Comparison of ENCODE assay signal across 1 cellular context in the genomic region with DNA sequence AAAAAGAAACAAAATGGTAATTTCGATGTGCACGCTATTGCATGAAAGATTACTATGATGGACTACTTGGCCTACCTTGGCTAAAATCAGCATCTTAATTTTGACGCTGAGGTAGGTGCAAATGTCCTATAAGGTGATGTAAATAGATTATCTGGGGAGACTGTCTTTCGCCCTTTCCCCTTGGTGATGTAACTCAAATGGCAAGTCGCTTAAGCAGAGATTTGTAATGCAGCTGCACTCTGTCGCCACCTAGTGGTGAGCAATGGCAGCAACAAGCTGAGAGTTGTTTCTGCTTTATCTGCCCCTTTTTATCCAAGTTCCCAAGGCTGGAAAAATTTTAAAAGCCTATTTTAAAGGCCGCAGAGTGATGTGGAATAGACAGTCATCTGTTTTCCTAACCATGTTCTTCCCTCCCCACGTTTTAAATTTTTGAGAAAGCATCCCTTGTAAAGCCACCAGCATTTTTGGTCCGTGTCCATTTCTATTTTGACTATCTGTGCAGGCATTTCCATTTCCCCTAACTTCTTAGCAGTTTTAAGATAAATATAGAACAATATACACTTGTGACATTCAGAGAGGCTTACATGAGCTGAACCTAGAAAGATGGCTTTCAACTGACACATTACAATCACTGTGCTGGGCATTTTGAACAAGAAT.
TF ChIP-seq lines count a peak whose summit lies in the region.

No MANE protein-coding gene starts in this region.

TF ChIP-seq in HepG2, 621 proteins besides CTCF, POLR2A, EP300 and RAD21 (continued from another document):
- TF ChIP-seq ZFYVE20 (CRISPR knock-in tag; IDR thresholded peaks at IDR 0.05; ENCODE audit: borderline replicate concordance, low read depth) (no peak), AHR (CRISPR knock-in tag; IDR thresholded peaks at IDR 0.05) (no peak), ZNF660 (CRISPR knock-in tag; IDR thresholded peaks at IDR 0.05; ENCODE audit: borderline replicate concordance, low read depth) (no peak), NPAS2 (CRISPR knock-in tag; IDR thresholded peaks at IDR 0.05; ENCODE audit: borderline replicate concordance) (no peak), YEATS2 (CRISPR knock-in tag; IDR thresholded peaks at IDR 0.05; ENCODE audit: borderline replicate concordance) (peak; percentile 31; the same call in 1 of the 2 replicates), FOXM1 (CRISPR knock-in tag; IDR thresholded peaks at IDR 0.05) (no peak), TARDBP (CRISPR knock-in tag; IDR thresholded peaks at IDR 0.05) (no peak), ZNF101 (CRISPR knock-in tag; IDR thresholded peaks at IDR 0.05; ENCODE audit: borderline replicate concordance, low read depth) (no peak), SRSF9 (IDR thresholded peaks at IDR 0.05; ENCODE audit: borderline replicate concordance, insufficient read depth, low read depth, low read length, poor library complexity, severe bottlenecking) (no peak), CHD4 (IDR thresholded peaks at IDR 0.05; ENCODE audit: borderline replicate concordance, low read length) (no peak), SIX4 (CRISPR knock-in tag; IDR thresholded peaks at IDR 0.05) (no peak), STAG1 (CRISPR knock-in tag; IDR thresholded peaks at IDR 0.05) (peak; percentile 97), ZSCAN21 (CRISPR knock-in tag; IDR thresholded peaks at IDR 0.05; ENCODE audit: borderline replicate concordance) (no peak), ZNF136 (CRISPR knock-in tag; IDR thresholded peaks at IDR 0.05; ENCODE audit: low read depth) (no peak), ZNF775 (CRISPR knock-in tag; IDR thresholded peaks at IDR 0.05; ENCODE audit: borderline replicate concordance) (no peak), ZBTB8A (CRISPR knock-in tag; IDR thresholded peaks at IDR 0.05; ENCODE audit: borderline replicate concordance, low read depth) (no peak), ZC3H13 (CRISPR knock-in tag; IDR thresholded peaks at IDR 0.05) (no peak), ZFP41 (CRISPR knock-in tag; IDR thresholded peaks at IDR 0.05; ENCODE audit: borderline replicate concordance) (no peak), ZNF577 (CRISPR knock-in tag; IDR thresholded peaks at IDR 0.05; ENCODE audit: borderline replicate concordance, low read depth) (no peak), NR2F6 (IDR thresholded peaks at IDR 0.05) (0 out of 2 replicates have a peak, but pooled peaks have one; percentile 17), NR2F6 (CRISPR knock-in tag; IDR thresholded peaks at IDR 0.05) (0 out of 2 replicates have a peak, but pooled peaks have one; percentile 13), SMAD3 (CRISPR knock-in tag; IDR thresholded peaks at IDR 0.05) (0 out of 2 replicates have a peak, but pooled peaks have one; percentile 43), ZNF235 (CRISPR knock-in tag; IDR thresholded peaks at IDR 0.05; ENCODE audit: borderline replicate concordance) (no peak), PPARG (CRISPR knock-in tag; conservative IDR thresholded peaks at IDR 0.05) (peak; percentile 42; the same call in 1 of the 2 replicates), ATF1 (CRISPR knock-in tag; IDR thresholded peaks at IDR 0.05) (no peak), ZNF180 (CRISPR knock-in tag; IDR thresholded peaks at IDR 0.05; ENCODE audit: borderline replicate concordance, low read depth) (no peak), ZNF432 (CRISPR knock-in tag; IDR thresholded peaks at IDR 0.05; ENCODE audit: borderline replicate concordance) (no peak), ZNF605 (CRISPR knock-in tag; IDR thresholded peaks at IDR 0.05) (0 out of 2 replicates have a peak, but pooled peaks have one; percentile 22), KLF16 (CRISPR knock-in tag; IDR thresholded peaks at IDR 0.05) (0 out of 4 replicates have a peak, but pooled peaks of 1 of the 2 experiments have one; percentile 37), IRF2 (CRISPR knock-in tag; IDR thresholded peaks at IDR 0.05) (peak; percentile 46; the same call in 1 of the 2 replicates), MEIS1 (CRISPR knock-in tag; IDR thresholded peaks at IDR 0.05; ENCODE audit: borderline replicate concordance) (no peak), ZNF598 (CRISPR knock-in tag; IDR thresholded peaks at IDR 0.05; ENCODE audit: borderline replicate concordance) (no peak), SOX5 (CRISPR knock-in tag; IDR thresholded peaks at IDR 0.05; ENCODE audit: borderline replicate concordance) (peak; percentile 28; the same call in 1 of the 2 replicates), REPIN1 (CRISPR knock-in tag; IDR thresholded peaks at IDR 0.05; ENCODE audit: borderline replicate concordance, low read depth) (peak; percentile 54; the same call in 1 of the 2 replicates), ZZZ3 (CRISPR knock-in tag; IDR thresholded peaks at IDR 0.05; ENCODE audit: borderline replicate concordance) (no peak), POGZ (CRISPR knock-in tag; IDR thresholded peaks at IDR 0.05) (peak; percentile 54; the same call in 1 of the 2 replicates), ZBTB21 (CRISPR knock-in tag; IDR thresholded peaks at IDR 0.05) (no peak), BCL6 (CRISPR knock-in tag; IDR thresholded peaks at IDR 0.05) (0 out of 2 replicates have a peak, but pooled peaks have one; percentile 22), CEBPG (CRISPR knock-in tag; IDR thresholded peaks at IDR 0.05) (peak; percentile 76), TEAD2 (CRISPR knock-in tag; IDR thresholded peaks at IDR 0.05) (no peak), RXRB (CRISPR knock-in tag; IDR thresholded peaks at IDR 0.05; ENCODE audit: borderline replicate concordance) (peak; percentile 29; the same call in 1 of the 2 replicates), ZNF713 (CRISPR knock-in tag; IDR thresholded peaks at IDR 0.05) (no peak), ZNF3 (CRISPR knock-in tag; IDR thresholded peaks at IDR 0.05) (no peak), CCDC6 (CRISPR knock-in tag; IDR thresholded peaks at IDR 0.05) (no peak), ZNF562 (CRISPR knock-in tag; IDR thresholded peaks at IDR 0.05; ENCODE audit: borderline replicate concordance) (no peak), CBX5 (CRISPR knock-in tag; IDR thresholded peaks at IDR 0.05; ENCODE audit: borderline replicate concordance) (0 out of 2 replicates have a peak, but pooled peaks have one; percentile 43)
- TF ChIP-seq, protein P1, sequence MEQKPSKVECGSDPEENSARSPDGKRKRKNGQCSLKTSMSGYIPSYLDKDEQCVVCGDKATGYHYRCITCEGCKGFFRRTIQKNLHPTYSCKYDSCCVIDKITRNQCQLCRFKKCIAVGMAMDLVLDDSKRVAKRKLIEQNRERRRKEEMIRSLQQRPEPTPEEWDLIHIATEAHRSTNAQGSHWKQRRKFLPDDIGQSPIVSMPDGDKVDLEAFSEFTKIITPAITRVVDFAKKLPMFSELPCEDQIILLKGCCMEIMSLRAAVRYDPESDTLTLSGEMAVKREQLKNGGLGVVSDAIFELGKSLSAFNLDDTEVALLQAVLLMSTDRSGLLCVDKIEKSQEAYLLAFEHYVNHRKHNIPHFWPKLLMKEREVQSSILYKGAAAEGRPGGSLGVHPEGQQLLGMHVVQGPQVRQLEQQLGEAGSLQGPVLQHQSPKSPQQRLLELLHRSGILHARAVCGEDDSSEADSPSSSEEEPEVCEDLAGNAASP (CRISPR knock-in tag; IDR thresholded peaks at IDR 0.05; ENCODE audit: borderline replicate concordance) = peak; percentile 33; the same call in 1 of the 2 replicates
- TF ChIP-seq, protein P2, sequence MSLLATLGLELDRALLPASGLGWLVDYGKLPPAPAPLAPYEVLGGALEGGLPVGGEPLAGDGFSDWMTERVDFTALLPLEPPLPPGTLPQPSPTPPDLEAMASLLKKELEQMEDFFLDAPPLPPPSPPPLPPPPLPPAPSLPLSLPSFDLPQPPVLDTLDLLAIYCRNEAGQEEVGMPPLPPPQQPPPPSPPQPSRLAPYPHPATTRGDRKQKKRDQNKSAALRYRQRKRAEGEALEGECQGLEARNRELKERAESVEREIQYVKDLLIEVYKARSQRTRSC (CRISPR knock-in tag; IDR thresholded peaks at IDR 0.05; ENCODE audit: low read depth) = no peak
- TF ChIP-seq, protein P3, sequence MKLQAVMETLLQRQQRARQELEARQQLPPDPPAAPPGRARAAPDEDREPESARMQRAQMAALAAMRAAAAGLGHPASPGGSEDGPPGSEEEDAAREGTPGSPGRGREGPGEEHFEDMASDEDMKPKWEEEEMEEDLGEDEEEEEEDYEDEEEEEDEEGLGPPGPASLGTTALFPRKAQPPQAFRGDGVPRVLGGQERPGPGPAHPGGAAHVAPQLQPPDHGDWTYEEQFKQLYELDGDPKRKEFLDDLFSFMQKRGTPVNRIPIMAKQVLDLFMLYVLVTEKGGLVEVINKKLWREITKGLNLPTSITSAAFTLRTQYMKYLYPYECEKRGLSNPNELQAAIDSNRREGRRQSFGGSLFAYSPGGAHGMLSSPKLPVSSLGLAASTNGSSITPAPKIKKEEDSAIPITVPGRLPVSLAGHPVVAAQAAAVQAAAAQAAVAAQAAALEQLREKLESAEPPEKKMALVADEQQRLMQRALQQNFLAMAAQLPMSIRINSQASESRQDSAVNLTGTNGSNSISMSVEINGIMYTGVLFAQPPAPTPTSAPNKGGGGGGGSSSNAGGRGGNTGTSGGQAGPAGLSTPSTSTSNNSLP (IDR thresholded peaks at IDR 0.05; ENCODE audit: low read depth, low read length) = 0 out of 2 replicates have a peak, but pooled peaks have one; percentile 15
- TF ChIP-seq, protein P4, sequence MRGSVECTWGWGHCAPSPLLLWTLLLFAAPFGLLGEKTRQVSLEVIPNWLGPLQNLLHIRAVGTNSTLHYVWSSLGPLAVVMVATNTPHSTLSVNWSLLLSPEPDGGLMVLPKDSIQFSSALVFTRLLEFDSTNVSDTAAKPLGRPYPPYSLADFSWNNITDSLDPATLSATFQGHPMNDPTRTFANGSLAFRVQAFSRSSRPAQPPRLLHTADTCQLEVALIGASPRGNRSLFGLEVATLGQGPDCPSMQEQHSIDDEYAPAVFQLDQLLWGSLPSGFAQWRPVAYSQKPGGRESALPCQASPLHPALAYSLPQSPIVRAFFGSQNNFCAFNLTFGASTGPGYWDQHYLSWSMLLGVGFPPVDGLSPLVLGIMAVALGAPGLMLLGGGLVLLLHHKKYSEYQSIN (CRISPR knock-in tag; IDR thresholded peaks at IDR 0.05; ENCODE audit: borderline replicate concordance) = no peak
- TF ChIP-seq, protein P5, sequence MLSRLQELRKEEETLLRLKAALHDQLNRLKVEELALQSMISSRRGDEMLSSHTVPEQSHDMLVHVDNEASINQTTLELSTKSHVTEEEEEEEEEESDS (CRISPR knock-in tag; IDR thresholded peaks at IDR 0.05; ENCODE audit: borderline replicate concordance) = no peak
- TF ChIP-seq, protein P6, sequence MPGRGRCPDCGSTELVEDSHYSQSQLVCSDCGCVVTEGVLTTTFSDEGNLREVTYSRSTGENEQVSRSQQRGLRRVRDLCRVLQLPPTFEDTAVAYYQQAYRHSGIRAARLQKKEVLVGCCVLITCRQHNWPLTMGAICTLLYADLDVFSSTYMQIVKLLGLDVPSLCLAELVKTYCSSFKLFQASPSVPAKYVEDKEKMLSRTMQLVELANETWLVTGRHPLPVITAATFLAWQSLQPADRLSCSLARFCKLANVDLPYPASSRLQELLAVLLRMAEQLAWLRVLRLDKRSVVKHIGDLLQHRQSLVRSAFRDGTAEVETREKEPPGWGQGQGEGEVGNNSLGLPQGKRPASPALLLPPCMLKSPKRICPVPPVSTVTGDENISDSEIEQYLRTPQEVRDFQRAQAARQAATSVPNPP (CRISPR knock-in tag; IDR thresholded peaks at IDR 0.05) = no peak
- TF ChIP-seq, protein P7, sequence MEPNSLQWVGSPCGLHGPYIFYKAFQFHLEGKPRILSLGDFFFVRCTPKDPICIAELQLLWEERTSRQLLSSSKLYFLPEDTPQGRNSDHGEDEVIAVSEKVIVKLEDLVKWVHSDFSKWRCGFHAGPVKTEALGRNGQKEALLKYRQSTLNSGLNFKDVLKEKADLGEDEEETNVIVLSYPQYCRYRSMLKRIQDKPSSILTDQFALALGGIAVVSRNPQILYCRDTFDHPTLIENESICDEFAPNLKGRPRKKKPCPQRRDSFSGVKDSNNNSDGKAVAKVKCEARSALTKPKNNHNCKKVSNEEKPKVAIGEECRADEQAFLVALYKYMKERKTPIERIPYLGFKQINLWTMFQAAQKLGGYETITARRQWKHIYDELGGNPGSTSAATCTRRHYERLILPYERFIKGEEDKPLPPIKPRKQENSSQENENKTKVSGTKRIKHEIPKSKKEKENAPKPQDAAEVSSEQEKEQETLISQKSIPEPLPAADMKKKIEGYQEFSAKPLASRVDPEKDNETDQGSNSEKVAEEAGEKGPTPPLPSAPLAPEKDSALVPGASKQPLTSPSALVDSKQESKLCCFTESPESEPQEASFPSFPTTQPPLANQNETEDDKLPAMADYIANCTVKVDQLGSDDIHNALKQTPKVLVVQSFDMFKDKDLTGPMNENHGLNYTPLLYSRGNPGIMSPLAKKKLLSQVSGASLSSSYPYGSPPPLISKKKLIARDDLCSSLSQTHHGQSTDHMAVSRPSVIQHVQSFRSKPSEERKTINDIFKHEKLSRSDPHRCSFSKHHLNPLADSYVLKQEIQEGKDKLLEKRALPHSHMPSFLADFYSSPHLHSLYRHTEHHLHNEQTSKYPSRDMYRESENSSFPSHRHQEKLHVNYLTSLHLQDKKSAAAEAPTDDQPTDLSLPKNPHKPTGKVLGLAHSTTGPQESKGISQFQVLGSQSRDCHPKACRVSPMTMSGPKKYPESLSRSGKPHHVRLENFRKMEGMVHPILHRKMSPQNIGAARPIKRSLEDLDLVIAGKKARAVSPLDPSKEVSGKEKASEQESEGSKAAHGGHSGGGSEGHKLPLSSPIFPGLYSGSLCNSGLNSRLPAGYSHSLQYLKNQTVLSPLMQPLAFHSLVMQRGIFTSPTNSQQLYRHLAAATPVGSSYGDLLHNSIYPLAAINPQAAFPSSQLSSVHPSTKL (CRISPR knock-in tag; IDR thresholded peaks at IDR 0.05) = peak; percentile 19; the same call in 1 of the 2 replicates
- TF ChIP-seq, protein P8, sequence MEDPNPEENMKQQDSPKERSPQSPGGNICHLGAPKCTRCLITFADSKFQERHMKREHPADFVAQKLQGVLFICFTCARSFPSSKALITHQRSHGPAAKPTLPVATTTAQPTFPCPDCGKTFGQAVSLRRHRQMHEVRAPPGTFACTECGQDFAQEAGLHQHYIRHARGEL (CRISPR knock-in tag; IDR thresholded peaks at IDR 0.05) = peak; percentile 99
- TF ChIP-seq, protein P9, sequence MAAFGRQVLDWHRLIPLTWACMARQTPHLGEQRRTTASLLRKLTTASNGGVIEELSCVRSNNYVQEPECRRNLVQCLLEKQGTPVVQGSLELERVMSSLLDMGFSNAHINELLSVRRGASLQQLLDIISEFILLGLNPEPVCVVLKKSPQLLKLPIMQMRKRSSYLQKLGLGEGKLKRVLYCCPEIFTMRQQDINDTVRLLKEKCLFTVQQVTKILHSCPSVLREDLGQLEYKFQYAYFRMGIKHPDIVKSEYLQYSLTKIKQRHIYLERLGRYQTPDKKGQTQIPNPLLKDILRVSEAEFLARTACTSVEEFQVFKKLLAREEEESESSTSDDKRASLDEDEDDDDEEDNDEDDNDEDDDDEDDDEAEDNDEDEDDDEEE (CRISPR knock-in tag; IDR thresholded peaks at IDR 0.05) = no peak
- TF ChIP-seq, protein P10, sequence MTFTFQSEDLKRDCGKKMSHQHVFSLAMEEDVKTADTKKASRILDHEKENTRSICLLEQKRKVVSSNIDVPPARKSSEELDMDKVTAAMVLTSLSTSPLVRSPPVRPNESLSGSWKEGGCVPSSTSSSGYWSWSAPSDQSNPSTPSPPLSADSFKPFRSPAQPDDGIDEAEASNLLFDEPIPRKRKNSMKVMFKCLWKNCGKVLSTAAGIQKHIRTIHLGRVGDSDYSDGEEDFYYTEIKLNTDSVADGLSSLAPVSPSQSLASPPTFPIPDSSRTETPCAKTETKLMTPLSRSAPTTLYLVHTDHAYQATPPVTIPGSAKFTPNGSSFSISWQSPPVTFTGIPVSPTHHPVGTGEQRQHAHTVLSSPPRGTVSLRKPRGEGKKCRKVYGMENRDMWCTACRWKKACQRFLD (CRISPR knock-in tag; IDR thresholded peaks at IDR 0.05; ENCODE audit: borderline replicate concordance) = no peak
